In the genomic region with DNA sequence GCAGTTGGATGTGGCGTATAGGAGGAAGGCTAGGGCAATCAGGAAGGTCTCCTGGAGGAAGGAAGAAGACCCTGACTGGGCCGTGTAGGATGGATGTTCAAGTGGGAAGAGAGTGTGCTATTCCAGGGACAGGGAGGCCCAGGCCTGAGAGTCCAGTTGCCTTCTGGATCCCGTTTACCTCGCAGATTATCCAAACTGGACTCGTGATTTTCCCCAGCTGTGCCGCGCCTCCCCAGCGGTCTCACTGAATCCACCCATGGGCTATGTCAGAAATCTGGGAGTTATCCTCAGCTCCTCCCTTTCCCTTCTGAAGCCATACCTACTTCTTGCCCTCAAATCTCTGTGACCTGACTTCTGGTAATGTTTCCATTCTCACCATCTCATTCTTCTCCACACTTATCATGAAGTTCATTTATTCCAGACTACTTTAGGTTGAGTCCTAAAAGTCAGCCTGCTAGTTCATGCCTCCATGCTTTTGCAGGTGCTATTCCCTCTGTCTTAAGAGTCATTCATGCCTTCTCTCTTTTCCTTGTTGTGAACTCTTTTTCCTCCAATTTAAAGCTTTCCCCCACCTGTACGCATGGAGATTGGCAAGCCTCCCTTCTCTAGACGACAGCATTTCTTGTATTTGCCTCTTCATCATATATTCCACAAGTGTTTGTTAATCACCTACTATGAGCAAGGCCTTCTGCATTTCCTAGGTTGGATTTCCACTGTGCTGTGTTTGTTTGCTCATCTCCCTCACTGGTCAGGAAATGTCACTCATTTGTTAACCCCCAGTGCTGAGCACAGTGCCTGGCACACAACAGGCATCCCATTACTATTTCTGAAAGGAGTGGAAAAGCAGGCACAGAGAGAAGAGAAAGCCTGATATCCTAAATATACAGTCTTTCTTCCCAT, we compare ENCODE assay signal across 8 cellular contexts. TPM values are rescaled to one million over a fixed set of nuclear protein-coding genes. Genes with fewer than 3 reads are reported as not detected.
DNase-seq lines count a peak whose midpoint lies in the region; ATAC-seq and TF ChIP-seq lines count a peak whose summit lies in the region.

No MANE protein-coding gene starts in this region.

- H3K9ac ChIP-seq in skeletal muscle satellite cell (ENCODE audit: low read depth, low read length), result peak overlapping the region; percentile 100

- no peak for TF ChIP-seq CTCF in GM12865 (IDR thresholded peaks at IDR 0.05; ENCODE audit: insufficient read depth, low read depth, low read length, missing control alignments)
- TF ChIP-seq CTCF in WERI-Rb-1 (IDR thresholded peaks at IDR 0.05; ENCODE audit: low read depth, low read length), result no peak
- no peak for TF ChIP-seq CTCF in left ventricle myocardium inferior (IDR thresholded peaks at IDR 0.05; ENCODE audit: borderline replicate concordance)

- ATAC-seq in HG03378 (IDR thresholded peaks at IDR 0.05; ENCODE audit: unreplicated experiment) (no peak), GM18511 (IDR thresholded peaks at IDR 0.05; ENCODE audit: unreplicated experiment) (no peak), HG03135 (IDR thresholded peaks at IDR 0.05; ENCODE audit: unreplicated experiment) (no peak)

- DNase-seq in GM12865 (ENCODE audit: low read depth), result no peak
- no peak for DNase-seq in WERI-Rb-1
- DNase-seq in left ventricle myocardium inferior, result peak; percentile 34
- DNase-seq in T-helper 1 cell, result no peak

- H3K27ac ChIP-seq in WERI-Rb-1 (peak overlapping the region; percentile 89), left ventricle myocardium inferior (replicated peaks) (peak overlapping the region; percentile 100)

- intact Hi-C loops in left ventricle myocardium inferior (cut with micrococcal nuclease), result loop anchor here (5.0 kb wide), 1 partner anchor 66 kb away; the partner anchor contains the start of gene FKBP1A

- H3K9me3 ChIP-seq in WERI-Rb-1 (ENCODE audit: severe bottlenecking) (no peaks in the 10 kb centered on the region), left ventricle myocardium inferior (replicated peaks) (no peaks in the 10 kb centered on the region), skeletal muscle satellite cell (replicated peaks; ENCODE audit: low read length) (no peaks in the 10 kb centered on the region)

- no peaks in the 10 kb centered on the region for H3K27me3 ChIP-seq in WERI-Rb-1 (ENCODE audit: insufficient read depth, low read depth, severe bottlenecking)
- H3K27me3 ChIP-seq in left ventricle myocardium inferior (ENCODE audit: low read depth), result no peaks in the 10 kb centered on the region
- H3K27me3 ChIP-seq in skeletal muscle satellite cell (ENCODE audit: control insufficient read depth, insufficient read depth, low read length), result no peaks in the 10 kb centered on the region

- H3K4me2 ChIP-seq in skeletal muscle satellite cell (ENCODE audit: low read length), result peak overlapping the region; percentile 93

- H3K4me3 ChIP-seq in GM12865 (ENCODE audit: low read depth, low read length) (peak overlapping the region; percentile 94), WERI-Rb-1 (ENCODE audit: low read depth, low read length) (peak overlapping the region; percentile 97), left ventricle myocardium inferior (peak overlapping the region; percentile 87), skeletal muscle satellite cell (ENCODE audit: low read length) (peak overlapping the region; percentile 85)

- H3K36me3 ChIP-seq in WERI-Rb-1, result peaks cover 5% of the 10 kb centered on the region; the same call in 1 of the 2 replicates
- no peaks in the 10 kb centered on the region for H3K36me3 ChIP-seq in left ventricle myocardium inferior
- H3K36me3 ChIP-seq in skeletal muscle satellite cell (ENCODE audit: insufficient read depth, low read length), result no peaks in the 10 kb centered on the region

- H3K4me1 ChIP-seq in left ventricle myocardium inferior, result peaks cover 96% of the 10 kb centered on the region
- H3K4me1 ChIP-seq in skeletal muscle satellite cell (ENCODE audit: control insufficient read depth, insufficient read depth, low read length), result peaks cover 77% of the 10 kb centered on the region

RNA-seq across cellular contexts. Expression of gene SDCBP2, which starts 2.7 kb away (rescaled TPM):
- 2.2 TPM for total RNA-seq in left ventricle myocardium inferior
- 0.76 and 1.7 TPM in 2 replicates for total RNA-seq in skeletal muscle satellite cell (2012; rRNA removed)
